Comparison of ENCODE assay signal across 8 cellular contexts in the genomic region with DNA sequence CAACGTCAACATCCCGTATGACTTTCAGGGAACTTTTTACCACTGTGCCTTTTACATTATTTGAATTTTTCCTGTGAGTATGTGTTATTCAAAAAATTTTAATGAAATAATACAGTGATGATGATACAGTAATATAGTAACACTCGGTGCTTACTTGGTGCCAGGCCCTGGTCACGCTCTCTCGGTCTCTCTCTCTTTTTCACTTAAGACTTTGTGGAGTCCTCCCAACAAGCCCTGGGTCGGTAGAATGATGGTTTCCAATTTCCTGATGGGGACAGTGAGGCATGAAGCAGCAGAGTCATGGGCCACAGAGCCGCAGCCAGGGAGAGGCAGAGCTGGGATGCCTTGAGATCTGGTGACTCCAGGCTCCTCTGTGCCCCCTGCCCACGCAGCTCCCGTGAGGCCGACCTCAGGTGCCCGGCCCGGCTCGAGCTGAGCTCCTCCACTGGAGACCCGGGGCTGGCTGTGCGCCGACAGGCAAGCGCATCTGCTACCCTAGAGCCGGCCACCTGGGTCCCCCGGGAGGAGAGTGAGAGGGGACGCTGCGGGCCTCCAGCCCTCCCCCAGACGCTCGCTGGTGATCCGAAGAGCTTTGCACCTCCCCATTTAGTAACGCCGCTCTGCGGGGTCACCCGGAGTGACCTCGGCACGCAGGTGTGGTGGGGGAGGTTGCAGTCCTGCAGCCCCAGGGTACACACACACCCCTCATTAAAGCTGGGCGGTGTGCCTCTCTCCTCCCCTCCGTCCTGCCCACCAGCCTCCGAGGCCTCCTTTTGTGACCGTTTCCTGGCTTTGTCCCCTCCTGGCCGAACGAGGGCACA. TPM values are rescaled to one million over a fixed set of nuclear protein-coding genes. Genes with fewer than 3 reads are reported as not detected.
DNase-seq lines count a peak whose midpoint lies in the region; ATAC-seq and TF ChIP-seq lines count a peak whose summit lies in the region.

No MANE protein-coding gene starts in this region.

- TF ChIP-seq CTCF in nephron (IDR thresholded peaks at IDR 0.05; ENCODE audit: unreplicated experiment in 3 of 3) = no peak

- H3K27me3 Mint-ChIP-seq in nephron (ENCODE audit: low read depth) = peaks cover 41% of the 10 kb centered on the region

- DNase-seq in Caki2 (ENCODE audit: low read depth) (peak; percentile 96), NCI-H146 treated with DMSO at 0.1 percent for 48 hours (lab: John Stamatoyannopoulos, UW; ENCODE audit: unreplicated experiment) (peak; percentile 59), ecto neural progenitor cell (ENCODE audit: low spot score) (peak; percentile 82), 8988T (no peak)
- DNase-seq in central memory CD4-positive, alpha-beta T cell = no peak

- H3K9me3 Mint-ChIP-seq in nephron = no peaks in the 10 kb centered on the region

- peaks cover 40% of the 10 kb centered on the region for H3K4me1 Mint-ChIP-seq in nephron

- ATAC-seq in HG03097 (IDR thresholded peaks at IDR 0.05; ENCODE audit: low FRiP score, unreplicated experiment) (no peak), GM18907 (IDR thresholded peaks at IDR 0.05; ENCODE audit: unreplicated experiment) (no peak)

- peak overlapping the region in 2 of 3 experiments; percentile 55 to 56 for H3K4me3 Mint-ChIP-seq in nephron

- in situ Hi-C loops in Caki2 (cut with HindIII; ENCODE audit: low pct_unique_long_range_greater_than_20kb, low sequenced_read_pairs) = no loop called here

- peak overlapping the region in 2 of 3 experiments; percentile 17 to 75 for H3K27ac Mint-ChIP-seq in nephron

- no peaks in the 10 kb centered on the region for H3K36me3 Mint-ChIP-seq in nephron (ENCODE audit: low read depth)

RNA-seq across cellular contexts. Expression of a gene that starts 4.4 kb away (rescaled TPM):
- 1.0 and 6.3 TPM in 2 replicates for total RNA-seq in Caki2 (2014; rRNA removed; shearing (Covaris generic); ENCODE audit: low replicate concordance)

RNA-seq across cellular contexts. Expression of a gene that starts 12.8 kb away (rescaled TPM):
- total RNA-seq in Caki2 (2014; rRNA removed; shearing (Covaris generic); ENCODE audit: low replicate concordance) = not detected in 2 replicates

RNA-seq across cellular contexts. Expression of a gene that starts 30.9 kb away (rescaled TPM):
- total RNA-seq in Caki2 (2014; rRNA removed; shearing (Covaris generic); ENCODE audit: low replicate concordance) = 2.2 and 12.9 TPM in 2 replicates

RNA-seq across cellular contexts. Expression of a gene that starts 49.6 kb away (rescaled TPM):
- total RNA-seq in Caki2 (2014; rRNA removed; shearing (Covaris generic); ENCODE audit: low replicate concordance) = 12.3 and 13.4 TPM in 2 replicates

RNA-seq across cellular contexts. Expression of a gene that starts 50.4 kb away (rescaled TPM):
- total RNA-seq in Caki2 (2014; rRNA removed; shearing (Covaris generic); ENCODE audit: low replicate concordance) = 15.5 and 31.0 TPM in 2 replicates

Comparison
In these comparisons a context has a peak if more than half of its experiments do, and no peak if none do; other contexts are left out.
1. DNase-seq: peak in Caki2 (single experiment), NCI-H146 treated with DMSO at 0.1 percent for 48 hours (single experiment) and ecto neural progenitor cell (single experiment); none in 8988T (single experiment) and central memory CD4-positive, alpha-beta T cell (single experiment).